ENCODE assay signal across 7 cellular contexts in the genomic region with DNA sequence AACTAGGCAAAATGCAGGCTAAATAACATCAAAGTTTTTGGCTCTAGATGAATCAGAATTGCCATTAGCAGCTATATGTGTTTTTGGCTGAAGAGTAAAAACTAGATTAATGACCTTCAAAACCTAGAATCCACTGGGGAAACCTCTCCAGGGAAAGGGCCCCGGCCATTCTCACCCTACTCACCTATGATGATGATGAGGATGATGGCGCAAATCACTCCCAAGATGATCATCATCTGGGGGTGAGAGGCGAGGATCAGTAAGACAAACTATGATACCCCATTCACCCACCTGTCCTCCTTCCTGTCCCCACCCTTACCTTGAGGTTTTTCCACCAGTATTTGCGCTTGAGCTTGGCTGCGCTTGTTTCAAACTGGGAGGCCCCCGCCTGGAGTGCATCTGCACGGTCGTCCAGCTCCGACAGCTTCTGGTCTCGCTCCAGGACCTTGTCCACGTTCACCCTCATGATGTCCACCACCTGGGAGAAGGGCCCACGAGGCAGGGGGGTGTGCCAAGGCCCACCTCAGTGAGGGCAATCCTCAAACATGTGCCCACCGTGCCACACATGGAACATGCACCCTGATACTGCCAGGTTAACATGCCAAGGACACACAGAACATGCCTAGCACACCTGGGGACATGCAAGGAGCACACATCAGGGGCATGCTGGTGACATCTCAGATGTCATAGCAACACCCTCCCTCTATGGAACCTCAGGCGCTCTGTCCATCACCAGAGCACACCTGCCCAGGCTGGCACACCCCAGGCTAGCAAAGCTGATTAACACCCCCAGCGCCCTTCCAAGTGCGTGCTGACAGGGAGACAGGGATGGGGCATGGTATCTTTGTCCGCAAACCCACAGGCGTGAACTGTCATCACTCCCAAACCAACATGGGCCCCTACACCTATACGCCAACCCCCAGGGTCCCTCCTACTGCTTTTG. TPM values are rescaled to one million over a fixed set of nuclear protein-coding genes. Genes with fewer than 3 reads are reported as not detected.
DNase-seq lines count a peak whose midpoint lies in the region; ATAC-seq and TF ChIP-seq lines count a peak whose summit lies in the region.
"Had no signal": no experiment of that assay in that cellular context is flagged by ENCODE, and none has a peak within 500 bp of the region (broad histone marks: within the 10 kb centered on the region; RNA-seq: fewer than 3 reads in every experiment).

No MANE protein-coding gene starts in this region.

- ATAC-seq in stimulated activated naive CD8-positive, alpha-beta T cell treated with anti-CD3 and anti-CD28 coated beads, Interleukin-15, amount 100 ng/mL, for 72 hours, result no peak
- no peak for ATAC-seq in HG02610 (IDR thresholded peaks at IDR 0.05; ENCODE audit: unreplicated experiment)
- ATAC-seq in activated CD4-positive, CD25-positive, alpha-beta regulatory T cell treated with anti-CD3 and anti-CD28 coated beads, Interleukin-2, amount 50 U/mL, for 24 hours, result no peak

- peak overlapping the region; percentile 99 to 100 (median 100) for H3K27ac ChIP-seq in Peyer's patch
- peak overlapping the region; percentile 100 for H3K27ac ChIP-seq in esophagus muscularis mucosa (replicated peaks in 1 of 4)

- no peak for TF ChIP-seq POLR2A in Peyer's patch (IDR thresholded peaks at IDR 0.05)
- TF ChIP-seq POLR2A in esophagus muscularis mucosa (IDR thresholded peaks at IDR 0.05; ENCODE audit: low read depth), result no peak

- H3K9me3 Mint-ChIP-seq in stimulated activated naive CD8-positive, alpha-beta T cell treated with anti-CD3 and anti-CD28 coated beads, Interleukin-15, amount 100 ng/mL, for 72 hours, result no peaks in the 10 kb centered on the region

- TF ChIP-seq EP300 in esophagus muscularis mucosa (IDR thresholded peaks at IDR 0.05), result no peak

- H3K36me3 ChIP-seq in Peyer's patch, result peaks cover 0 to 22% (median 0%) of the 10 kb centered on the region in 3 donors
- peaks cover 9 to 27% (median 23%) of the 10 kb centered on the region in 4 donors for H3K36me3 ChIP-seq in esophagus muscularis mucosa

- H3K4me3 Mint-ChIP-seq in stimulated activated naive CD8-positive, alpha-beta T cell treated with anti-CD3 and anti-CD28 coated beads, Interleukin-15, amount 100 ng/mL, for 72 hours, result peak overlapping the region; percentile 85 to 87

- TF ChIP-seq CTCF in Peyer's patch (IDR thresholded peaks at IDR 0.05) (no peak), esophagus muscularis mucosa (IDR thresholded peaks at IDR 0.05) (no peak)

- peaks cover 9 to 58% (median 20%) of the 10 kb centered on the region in 4 donors for H3K4me1 ChIP-seq in Peyer's patch
- H3K4me1 ChIP-seq in esophagus muscularis mucosa, result peaks cover 53 to 77% (median 75%) of the 10 kb centered on the region in 4 donors

- H3K27me3 ChIP-seq in Peyer's patch, result no peaks in the 10 kb centered on the region
- no peaks in the 10 kb centered on the region for H3K27me3 ChIP-seq in esophagus muscularis mucosa

- H3K4me3 ChIP-seq in Peyer's patch (peak overlapping the region; percentile 99 to 100 (median 100)), esophagus muscularis mucosa (peak overlapping the region; percentile 94 to 100 (median 100))

- peak overlapping the region; percentile 49 to 87 for H3K27ac Mint-ChIP-seq in stimulated activated naive CD8-positive, alpha-beta T cell treated with anti-CD3 and anti-CD28 coated beads, Interleukin-15, amount 100 ng/mL, for 72 hours

- H3K9me3 ChIP-seq in Peyer's patch (no peaks in the 10 kb centered on the region), esophagus muscularis mucosa (no peaks in the 10 kb centered on the region)

- DNase-seq in Peyer's patch (peak in 1 of 3 donors; percentile 51), esophagus muscularis mucosa (ENCODE audit: extremely low spot score) (no peak), globus pallidus (ENCODE audit: low spot score) (no peak)
- DNase-seq in stimulated activated naive CD8-positive, alpha-beta T cell treated with anti-CD3 and anti-CD28 coated beads, Interleukin-15, amount 100 ng/mL, for 72 hours, result no peak
- DNase-seq: stimulated activated naive CD4-positive, alpha-beta T cell treated with Interleukin-2 at 50 U/mL for 16 hours had no signal

- peaks cover 68% of the 10 kb centered on the region for H3K4me1 Mint-ChIP-seq in stimulated activated naive CD8-positive, alpha-beta T cell treated with anti-CD3 and anti-CD28 coated beads, Interleukin-15, amount 100 ng/mL, for 72 hours

- whole genome bisulfite sequencing in esophagus muscularis mucosa, result 34% methylated on average over 17 of the region's 19 CpGs

- H3K27me3 Mint-ChIP-seq in stimulated activated naive CD8-positive, alpha-beta T cell treated with anti-CD3 and anti-CD28 coated beads, Interleukin-15, amount 100 ng/mL, for 72 hours, result no peaks in the 10 kb centered on the region

- intact Hi-C loops in esophagus muscularis mucosa (cut with DNase I), result no loop called here

RNA-seq across cellular contexts. Expression of a gene that starts 1.2 kb away (rescaled TPM):
- 10 to 100 TPM; 10.7 to 40.2 (median 32.4) TPM for total RNA-seq in Peyer's patch
- total RNA-seq in esophagus muscularis mucosa, result 10 to 100 TPM; 23.7 to 36.4 (median 33.0) TPM

RNA-seq across cellular contexts. Expression of a gene that starts 9.4 kb away (rescaled TPM):
- total RNA-seq in Peyer's patch (100 to 1,000 TPM in 3 of 4 donors, 10 to 100 TPM in 1; 67.6 to 143 (median 119) TPM), esophagus muscularis mucosa (100 to 1,000 TPM; 127 to 263 (median 168) TPM)

RNA-seq across cellular contexts. Expression of a gene that starts 14.6 kb away (rescaled TPM):
- total RNA-seq in Peyer's patch (10 to 100 TPM in 3 of 4 donors, 1 to 10 TPM in 1; 6.5 to 27.2 (median 16.4) TPM), esophagus muscularis mucosa (10 to 100 TPM; 10.4 to 17.8 (median 13.6) TPM)

RNA-seq across cellular contexts. Expression of a gene that starts 28.4 kb away (rescaled TPM):
- total RNA-seq in Peyer's patch (10 to 100 TPM; 12.6 to 22.6 (median 17.9) TPM), esophagus muscularis mucosa (10 to 100 TPM in 3 of 4 donors, 1 to 10 TPM in 1; 8.6 to 22.4 (median 13.9) TPM)

RNA-seq across cellular contexts. Expression of a gene that starts 37.7 kb away (rescaled TPM):
- total RNA-seq in Peyer's patch, result not detected
- 1 to 10 TPM in 1 of 4 donors, not detected in 3; 1.4 TPM for total RNA-seq in esophagus muscularis mucosa
